Comparison of ENCODE assay signal across 28 cellular contexts in genomic region chr15:78715439-78715838, GRCh38.
DNase-seq lines count a peak whose midpoint lies in the region; ATAC-seq and TF ChIP-seq lines count a peak whose summit lies in the region.
"Had no signal": no experiment of that assay in that cellular context is flagged by ENCODE, and none has a peak within 500 bp of the region (broad histone marks: within the 10 kb centered on the region; RNA-seq: fewer than 3 reads in every experiment).

No MANE protein-coding gene starts in this region.

- H3K4me3 Mint-ChIP-seq in MCF 10A (ENCODE audit: unreplicated experiment) (no peak overlapping the region), chondrocyte (ENCODE audit: unreplicated experiment) (no peak overlapping the region)
- H3K4me3 Mint-ChIP-seq: activated naive CD8-positive, alpha-beta T cell treated with anti-CD3 and anti-CD28 coated beads, Interleukin-2, amount 50 U/mL, for 24 hours; CD4-positive, CD25-positive, alpha-beta regulatory T cell; H9; mesothelial cell of epicardium; naive B cell; T-helper 17 cell had no signal

- H3K4me2 ChIP-seq in PC-3 (ENCODE audit: low read length) = no peak overlapping the region

- CTCF ChIA-PET in MCF 10A (lab: Yijun Ruan, JAX) (interaction anchor here (0.6 to 0.7 kb wide), 2 partner anchors 79 to 403 kb away, joined by 3 to 5 read pairs; no protein-coding TSS in a partner anchor), PC-3 (lab: Charles Lee) (no interaction called here)

- H3K4me1 Mint-ChIP-seq in MCF 10A (ENCODE audit: insufficient read depth, unreplicated experiment) (peaks cover 28% of the 10 kb centered on the region), chondrocyte (ENCODE audit: low read depth) (peaks cover 17% of the 10 kb centered on the region)
- H3K4me1 Mint-ChIP-seq: H9, mesothelial cell of epicardium, naive B cell had no signal

- TF ChIP-seq CTCF in MCF 10A (IDR thresholded peaks at IDR 0.05; ENCODE audit: unreplicated experiment) = no peak
- no peak for TF ChIP-seq CTCF in breast epithelium (IDR thresholded peaks at IDR 0.05)
- no peak for TF ChIP-seq CTCF in PC-3 (conservative IDR thresholded peaks at IDR 0.05; ENCODE audit: low read depth, low read length)
- TF ChIP-seq CTCF in chondrocyte (IDR thresholded peaks at IDR 0.05) = no peak

- H3K9me3 Mint-ChIP-seq in MCF 10A (ENCODE audit: unreplicated experiment) (peaks cover 10% of the 10 kb centered on the region), chondrocyte (ENCODE audit: low read depth) (peaks cover 14% of the 10 kb centered on the region)
- H3K9me3 Mint-ChIP-seq: activated naive CD8-positive, alpha-beta T cell treated with anti-CD3 and anti-CD28 coated beads, Interleukin-2, amount 50 U/mL, for 24 hours had no signal

- TF ChIP-seq POLR2A in breast epithelium (IDR thresholded peaks at IDR 0.05) = no peak

- no peaks in the 10 kb centered on the region for H3K79me2 ChIP-seq in PC-3 (ENCODE audit: low read length)

- H3K4me3 ChIP-seq in breast epithelium (no peak overlapping the region), PC-3 (ENCODE audit: low read length) (no peak overlapping the region)
- H3K4me3 ChIP-seq: GM12878, right lobe of liver, spleen, stomach, uterus had no signal

- H3K27ac Mint-ChIP-seq in MCF 10A (ENCODE audit: low read depth, unreplicated experiment) = peak overlapping the region; percentile 78
- H3K27ac Mint-ChIP-seq in chondrocyte (ENCODE audit: unreplicated experiment) = peak overlapping the region; percentile 12
- H3K27ac Mint-ChIP-seq: activated naive CD8-positive, alpha-beta T cell treated with anti-CD3 and anti-CD28 coated beads, Interleukin-2, amount 50 U/mL, for 24 hours; CD4-positive, CD25-positive, alpha-beta regulatory T cell; H9; mesothelial cell of epicardium; naive B cell; progenitor cell of endocrine pancreas; T-helper 17 cell had no signal

- no peaks in the 10 kb centered on the region for H3K36me3 Mint-ChIP-seq in MCF 10A (ENCODE audit: insufficient read depth, unreplicated experiment)
- no peaks in the 10 kb centered on the region for H3K36me3 Mint-ChIP-seq in chondrocyte (ENCODE audit: low read depth)
- H3K36me3 Mint-ChIP-seq: CD4-positive, CD25-positive, alpha-beta regulatory T cell; mesothelial cell of epicardium; naive B cell had no signal

- no peaks in the 10 kb centered on the region for H3K9me3 ChIP-seq in breast epithelium
- no peaks in the 10 kb centered on the region for H3K9me3 ChIP-seq in PC-3 (ENCODE audit: low read length)
- H3K9me3 ChIP-seq: right lobe of liver, uterus had no signal

- intact Hi-C loops in MCF 10A (cut with micrococcal nuclease) = loop anchor here (5.0 kb wide), 1 partner anchor 37 kb away; no protein-coding TSS in a partner anchor
- intact Hi-C loops in breast epithelium (cut with DNase I; ENCODE audit: low total_unique reads) = no loop called here
- intact Hi-C loops in PC-3 (cut with micrococcal nuclease) = no loop called here

- H4K20me1 ChIP-seq in PC-3 (ENCODE audit: low read length) = no peaks in the 10 kb centered on the region

- no peaks in the 10 kb centered on the region for H3K36me3 ChIP-seq in breast epithelium
- no peaks in the 10 kb centered on the region for H3K36me3 ChIP-seq in PC-3 (ENCODE audit: low read depth, low read length)
- H3K36me3 ChIP-seq: right lobe of liver, spleen, stomach, uterus had no signal

- no peak overlapping the region for H2AFZ ChIP-seq in PC-3 (ENCODE audit: low read length)

- POLR2A ChIA-PET in MCF 10A (lab: Yijun Ruan, JAX) (interaction anchor here (0.7 to 1.4 kb wide), 7 partner anchors 76 to 501 kb away, joined by 3 to 8 read pairs (median 4); partner anchors contain the start of genes ADAMTS7 and CHRNA5), PC-3 (lab: Charles Lee; ENCODE audit: unreplicated experiment) (no interaction called here)

- H3K4me1 ChIP-seq in breast epithelium (no peaks in the 10 kb centered on the region), PC-3 (ENCODE audit: insufficient read depth, low read length) (peaks cover 9% of the 10 kb centered on the region; the same call in 1 of the 2 replicates)
- H3K4me1 ChIP-seq: right lobe of liver, spleen, uterus had no signal

- H3K9me2 ChIP-seq in PC-3 (replicated peaks; ENCODE audit: low read length) = no peaks in the 10 kb centered on the region

- no peaks in the 10 kb centered on the region for H3K27me3 Mint-ChIP-seq in MCF 10A (ENCODE audit: insufficient read depth, unreplicated experiment)
- H3K27me3 Mint-ChIP-seq in chondrocyte (ENCODE audit: low read depth) = peaks cover 2% of the 10 kb centered on the region

- BruUV-seq in MCF 10A (replicated peaks; lab: Mats Ljungman, UMichigan) = no TSS peak
- BruUV-seq in PC-3 (replicated peaks; lab: Mats Ljungman, UMichigan) = no TSS peak

- DNase-seq in MCF 10A (ENCODE audit: unreplicated experiment) (peak; percentile 62), breast epithelium (ENCODE audit: low spot score in 2 of 2) (no peak), PC-3 (peak; percentile 60), chondrocyte (ENCODE audit: low spot score) (no peak), renal cortical epithelial cell (ENCODE audit: low read depth) (peak; percentile 38), COLO668 (lab: John Stamatoyannopoulos, UW; ENCODE audit: unreplicated experiment) (no peak), NCI-H510A treated with DMSO at 0.1 percent for 48 hours (lab: John Stamatoyannopoulos, UW) (no peak), globus pallidus (ENCODE audit: low spot score) (no peak)
- DNase-seq: 8988T; activated CD4-positive, alpha-beta T cell treated with anti-CD3 and anti-CD28 coated beads, Interleukin-2, amount 50 U/mL, for 48 hours; activated CD4-positive, CD25-positive, alpha-beta regulatory T cell treated with anti-CD3 and anti-CD28 coated beads, Interleukin-2, amount 50 U/mL, for 72 hours; activated naive CD8-positive, alpha-beta T cell treated with anti-CD3 and anti-CD28 coated beads, Interleukin-2, amount 50 U/mL, for 24 hours; H9; islet precursor cell; naive B cell; NCI-H146; NCI-H2107; right lobe of liver; Right ventricle myocardium superior; spleen; stomach; T-helper 17 cell; uterus had no signal

- peaks cover 0 to 4% of the 10 kb centered on the region in 2 donors for H3K27me3 ChIP-seq in breast epithelium
- H3K27me3 ChIP-seq in PC-3 (ENCODE audit: low read length) = no peaks in the 10 kb centered on the region
- H3K27me3 ChIP-seq: right lobe of liver, uterus had no signal

- H3K27ac ChIP-seq in breast epithelium (no peak overlapping the region), PC-3 (ENCODE audit: low read length) (peak overlapping the region; percentile 60)
- H3K27ac ChIP-seq: right lobe of liver, spleen, stomach, uterus had no signal

- no peak overlapping the region for H3K9ac ChIP-seq in PC-3 (ENCODE audit: low read length)

- ATAC-seq in PC-3 = no peak
- ATAC-seq: GM12878, HepG2, right lobe of liver, T-helper 17 cell had no signal

- H3F3A ChIP-seq in PC-3 (ENCODE audit: low read length, unreplicated experiment) = no peaks in the 10 kb centered on the region

Comparison
In these comparisons a context has a peak if more than half of its experiments do, and no peak if none do; other contexts are left out.
1. DNase-seq: peak in MCF 10A (single experiment), PC-3 (single experiment) and renal cortical epithelial cell (single experiment); none in breast epithelium (0 of 2), chondrocyte (single experiment), COLO668 (single experiment), NCI-H510A treated with DMSO at 0.1 percent for 48 hours (single experiment) and globus pallidus (single experiment).